ENCODE assay signal across 29 cellular contexts in the genomic region with DNA sequence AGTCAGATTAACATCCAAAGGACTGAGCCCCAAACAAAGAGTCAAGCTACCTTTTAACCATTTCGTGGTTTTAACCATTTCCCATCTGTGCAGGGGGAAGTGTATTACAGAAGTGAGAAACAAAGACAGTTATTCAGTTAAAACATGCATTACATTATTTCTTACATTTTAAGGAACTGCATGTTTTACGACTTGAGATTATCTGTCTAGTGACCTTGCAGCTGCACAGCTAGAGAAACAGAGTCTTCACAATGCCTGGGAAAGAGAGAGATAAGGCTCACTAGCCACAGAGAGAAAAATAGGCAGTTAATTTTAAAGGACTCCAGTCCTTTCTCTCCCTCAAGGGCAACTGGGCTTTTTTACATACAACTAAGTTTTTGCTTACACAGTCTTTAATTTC. TPM values are rescaled to one million over a fixed set of nuclear protein-coding genes. Genes with fewer than 3 reads are reported as not detected.
"Had no signal": no experiment of that assay in that cellular context is flagged by ENCODE, and none has a peak within 500 bp of the region (broad histone marks: within the 10 kb centered on the region; RNA-seq: fewer than 3 reads in every experiment).

No MANE protein-coding gene starts in this region.

- H3K27me3 ChIP-seq: body of pancreas, esophagus squamous epithelium, heart right ventricle had no signal

- ATAC-seq: activated CD8-positive, alpha-beta T cell treated with anti-CD3 and anti-CD28 coated beads for 36 hours; activated naive CD8-positive, alpha-beta T cell treated with anti-CD3 and anti-CD28 coated beads, Interleukin-2, amount 50 U/mL, for 24 hours; activated T-cell treated with anti-CD3 and anti-CD28 coated beads, Interleukin-2, amount 50 U/mL, for 4 hours; activated T-helper 17 cell treated with anti-CD3 and anti-CD28 coated beads, Interleukin-2, amount 50 U/mL, for 72 hours; body of pancreas; heart right ventricle; pancreas; sciatic nerve; stimulated activated effector memory CD8-positive, alpha-beta T cell treated with anti-CD3 and anti-CD28 coated beads, Interleukin-12 subunit alpha, Interleukin-12 subunit beta, amount 100 ng/mL, for 72 hours had no signal

- H3K9me3 Mint-ChIP-seq: activated naive CD8-positive, alpha-beta T cell treated with anti-CD3 and anti-CD28 coated beads, Interleukin-2, amount 50 U/mL, for 24 hours; activated T-helper 17 cell treated with anti-CD3 and anti-CD28 coated beads, Interleukin-2, amount 50 U/mL, for 72 hours; stimulated activated naive CD8-positive, alpha-beta T cell treated with anti-CD3 and anti-CD28 coated beads, Interleukin-15, Interleukin-2, amounts not matched to agents 100 ng/mL and 50 ng/mL, for 24 hours; type B pancreatic cell had no signal

- H3K9me3 ChIP-seq: body of pancreas, esophagus squamous epithelium, pancreas, prostate gland, thoracic aorta, uterus had no signal

- H3K4me3 ChIP-seq: body of pancreas, esophagus squamous epithelium, heart right ventricle, pancreas, prostate gland, skin epidermis, thoracic aorta, uterus had no signal

- DNase-seq: activated CD4-positive, alpha-beta T cell treated with anti-CD3 and anti-CD28 coated beads for 1 hour; activated CD4-positive, alpha-beta T cell treated with anti-CD3 and anti-CD28 coated beads, Interleukin-2, amount 10 ng/mL, durations not matched to agents 7 days and 5 days; activated CD8-positive, alpha-beta T cell treated with anti-CD3 and anti-CD28 coated beads for 36 hours; activated gamma-delta T cell treated with Interleukin-2 at 50 U/mL for 16 hours; activated naive CD8-positive, alpha-beta T cell treated with anti-CD3 and anti-CD28 coated beads, Interleukin-2, amount 50 U/mL, for 24 hours; activated T-cell treated with anti-CD3 and anti-CD28 coated beads, Interleukin-2, amount 50 U/mL, for 4 hours; body of pancreas; dermis blood vessel endothelial cell; effector CD4-positive, alpha-beta T cell; esophagus squamous epithelium; foreskin melanocyte; heart right ventricle; naive B cell; pancreas; retina; stimulated activated CD4-positive, alpha-beta T cell treated with anti-CD3 and anti-CD28 coated beads, Interleukin-4, amount 100 ng/mL, for 24 hours; uterus; WERI-Rb-1 had no signal

- H3K27me3 Mint-ChIP-seq: activated CD4-positive, alpha-beta T cell treated with anti-CD3 and anti-CD28 coated beads, Interleukin-2, amount 10 ng/mL, durations not matched to agents 7 days and 5 days; activated CD8-positive, alpha-beta T cell treated with anti-CD3 and anti-CD28 coated beads for 36 hours; activated naive CD4-positive, alpha-beta T cell treated with anti-CD3 and anti-CD28 coated beads, Interleukin-2, amount 50 U/mL, for 24 hours; activated naive CD8-positive, alpha-beta T cell treated with anti-CD3 and anti-CD28 coated beads, Interleukin-2, amount 50 U/mL, for 24 hours; activated T-helper 17 cell treated with anti-CD3 and anti-CD28 coated beads, Interleukin-2, amount 50 U/mL, for 72 hours; naive B cell; stimulated activated naive CD8-positive, alpha-beta T cell treated with anti-CD3 and anti-CD28 coated beads, Interleukin-15, Interleukin-2, amounts not matched to agents 100 ng/mL and 50 ng/mL, for 24 hours; type B pancreatic cell had no signal

- H3K27ac Mint-ChIP-seq: activated CD4-positive, alpha-beta T cell treated with anti-CD3 and anti-CD28 coated beads, Interleukin-2, amount 10 ng/mL, durations not matched to agents 7 days and 5 days; activated CD8-positive, alpha-beta T cell treated with anti-CD3 and anti-CD28 coated beads for 36 hours; activated naive CD4-positive, alpha-beta T cell treated with anti-CD3 and anti-CD28 coated beads, Interleukin-2, amount 50 U/mL, for 24 hours; activated naive CD8-positive, alpha-beta T cell treated with anti-CD3 and anti-CD28 coated beads, Interleukin-2, amount 50 U/mL, for 24 hours; activated T-helper 17 cell treated with anti-CD3 and anti-CD28 coated beads, Interleukin-2, amount 50 U/mL, for 72 hours; mesothelial cell of epicardium; stimulated activated effector memory CD8-positive, alpha-beta T cell treated with anti-CD3 and anti-CD28 coated beads, Interleukin-12 subunit alpha, Interleukin-12 subunit beta, amount 100 ng/mL, for 72 hours; stimulated activated naive CD8-positive, alpha-beta T cell treated with anti-CD3 and anti-CD28 coated beads, Interleukin-15, Interleukin-2, amounts not matched to agents 100 ng/mL and 50 ng/mL, for 24 hours; type B pancreatic cell had no signal

- H3K4me1 ChIP-seq: body of pancreas, esophagus squamous epithelium, heart right ventricle, pancreas, prostate gland, uterus had no signal

- H3K36me3 ChIP-seq: esophagus squamous epithelium, heart right ventricle, pancreas, prostate gland, thoracic aorta, uterus, WERI-Rb-1 had no signal

- H3K36me3 Mint-ChIP-seq: activated naive CD4-positive, alpha-beta T cell treated with anti-CD3 and anti-CD28 coated beads, Interleukin-2, amount 50 U/mL, for 24 hours; mesothelial cell of epicardium; stimulated activated effector memory CD8-positive, alpha-beta T cell treated with anti-CD3 and anti-CD28 coated beads, Interleukin-12 subunit alpha, Interleukin-12 subunit beta, amount 100 ng/mL, for 72 hours; type B pancreatic cell had no signal

- H3K4me3 Mint-ChIP-seq: activated CD4-positive, alpha-beta T cell treated with anti-CD3 and anti-CD28 coated beads, Interleukin-2, amount 10 ng/mL, durations not matched to agents 7 days and 5 days; activated CD8-positive, alpha-beta T cell treated with anti-CD3 and anti-CD28 coated beads for 36 hours; activated naive CD4-positive, alpha-beta T cell treated with anti-CD3 and anti-CD28 coated beads, Interleukin-2, amount 50 U/mL, for 24 hours; activated naive CD8-positive, alpha-beta T cell treated with anti-CD3 and anti-CD28 coated beads, Interleukin-2, amount 50 U/mL, for 24 hours; activated T-cell treated with anti-CD3 and anti-CD28 coated beads, Interleukin-2, amount 50 U/mL, for 4 hours; activated T-helper 17 cell treated with anti-CD3 and anti-CD28 coated beads, Interleukin-2, amount 50 U/mL, for 72 hours; mesothelial cell of epicardium; naive B cell; stimulated activated effector memory CD8-positive, alpha-beta T cell treated with anti-CD3 and anti-CD28 coated beads, Interleukin-12 subunit alpha, Interleukin-12 subunit beta, amount 100 ng/mL, for 72 hours; stimulated activated naive CD8-positive, alpha-beta T cell treated with anti-CD3 and anti-CD28 coated beads, Interleukin-15, Interleukin-2, amounts not matched to agents 100 ng/mL and 50 ng/mL, for 24 hours; type B pancreatic cell had no signal

- H3K4me1 Mint-ChIP-seq: activated CD4-positive, alpha-beta T cell treated with anti-CD3 and anti-CD28 coated beads, Interleukin-2, amount 10 ng/mL, durations not matched to agents 7 days and 5 days; activated naive CD4-positive, alpha-beta T cell treated with anti-CD3 and anti-CD28 coated beads, Interleukin-2, amount 50 U/mL, for 24 hours; activated naive CD8-positive, alpha-beta T cell treated with anti-CD3 and anti-CD28 coated beads, Interleukin-2, amount 50 U/mL, for 24 hours; activated T-helper 17 cell treated with anti-CD3 and anti-CD28 coated beads, Interleukin-2, amount 50 U/mL, for 72 hours; mesothelial cell of epicardium; naive B cell; stimulated activated effector memory CD8-positive, alpha-beta T cell treated with anti-CD3 and anti-CD28 coated beads, Interleukin-12 subunit alpha, Interleukin-12 subunit beta, amount 100 ng/mL, for 72 hours had no signal

- H3K27ac ChIP-seq: body of pancreas, epithelial cell of prostate, esophagus squamous epithelium, heart right ventricle, pancreas, prostate gland, skin epidermis, thoracic aorta, uterus, WERI-Rb-1 had no signal

RNA-seq across cellular contexts. Expression of gene KLHL4, which starts 48.7 kb away (rescaled TPM):
- total RNA-seq: activated CD4-positive, alpha-beta T cell treated with anti-CD3 and anti-CD28 coated beads, Interleukin-2, amount 10 ng/mL, durations not matched to agents 7 days and 5 days; activated CD8-positive, alpha-beta T cell treated with anti-CD3 and anti-CD28 coated beads for 36 hours; activated T-helper 17 cell treated with anti-CD3 and anti-CD28 coated beads, Interleukin-2, amount 50 U/mL, for 72 hours had no signal
